Comparison of ENCODE assay signal across 9 cellular contexts in genomic region chr17:8060274-8060673, GRCh38. TPM values are rescaled to one million over a fixed set of nuclear protein-coding genes. Genes with fewer than 3 reads are reported as not detected.
DNase-seq lines count a peak whose midpoint lies in the region; ATAC-seq and TF ChIP-seq lines count a peak whose summit lies in the region.
"Had no signal": no experiment of that assay in that cellular context is flagged by ENCODE, and none has a peak within 500 bp of the region (broad histone marks: within the 10 kb centered on the region; RNA-seq: fewer than 3 reads in every experiment).

No MANE protein-coding gene starts in this region.

- POLR2A ChIA-PET in naive thymus-derived CD8-positive, alpha-beta T cell (lab: Charles Lee) = interaction anchor here (0.8 to 1.5 kb wide), 3 partner anchors 19 to 58 kb away, joined by 4 to 5 read pairs (median 4); partner anchors contain the start of gene ALOXE3

- peak; percentile 91 for DNase-seq in GM23338 (ENCODE audit: low spot score)
- DNase-seq in NCI-H774 (lab: John Stamatoyannopoulos, UW) = peak; percentile 57
- peak; percentile 68 for DNase-seq in activated CD8-positive, alpha-beta memory T cell treated with anti-CD3 and anti-CD28 coated beads, Interleukin-2, amount 50 U/mL, for 48 hours
- DNase-seq in esophagus muscularis mucosa (ENCODE audit: extremely low spot score) = no peak
- DNase-seq in naive thymus-derived CD8-positive, alpha-beta T cell = peak in 9 of 10 donors; percentile 42 to 81 (median 64)
- DNase-seq in type B pancreatic cell (ENCODE audit: extremely low spot score, unreplicated experiment) = peak; percentile 67

- H3K4me1 ChIP-seq in BLaER1 (peaks cover 49% of the 10 kb centered on the region), GM23338 (ENCODE audit: insufficient read depth) (peaks cover 38% of the 10 kb centered on the region), esophagus muscularis mucosa (peaks cover 8 to 28% (median 17%) of the 10 kb centered on the region in 4 donors)

- no peaks in the 10 kb centered on the region for H3K9me3 Mint-ChIP-seq in GM23338
- H3K9me3 Mint-ChIP-seq in naive thymus-derived CD8-positive, alpha-beta T cell = no peaks in the 10 kb centered on the region
- H3K9me3 Mint-ChIP-seq in type B pancreatic cell = no peaks in the 10 kb centered on the region

- intact Hi-C loops in esophagus muscularis mucosa (cut with DNase I) = loop anchor here (2.0 kb wide), 1 partner anchor 19 kb away; no protein-coding TSS in a partner anchor

- no peaks in the 10 kb centered on the region for H3F3A ChIP-seq in GM23338 (replicated peaks; ENCODE audit: low read depth)

- no peak for TF ChIP-seq EP300 in esophagus muscularis mucosa (IDR thresholded peaks at IDR 0.05)

- H3K4me3 Mint-ChIP-seq in GM23338 (no peak overlapping the region; the same call in 2 of the 3 replicates), type B pancreatic cell (no peak overlapping the region)
- H3K4me3 Mint-ChIP-seq in naive thymus-derived CD8-positive, alpha-beta T cell = peak overlapping the region in 1 of 10 donors; percentile 45

- TF ChIP-seq CTCF in GM23338 (conservative IDR thresholded peaks at IDR 0.05; ENCODE audit: low read depth in 2 of 2) (peak; percentile 81 to 82), esophagus muscularis mucosa (IDR thresholded peaks at IDR 0.05) (peak; percentile 73 to 89 (median 79)), type B pancreatic cell (conservative IDR thresholded peaks at IDR 0.05) (peak; percentile 89)

- no peak overlapping the region for H2AFZ ChIP-seq in GM23338

- 5% methylated on average over 10 of the region's 10 CpGs for WGBS in esophagus muscularis mucosa

- no peak overlapping the region for H3K4me3 ChIP-seq in BLaER1
- H3K4me3 ChIP-seq in GM23338 = no peak overlapping the region
- no peak overlapping the region for H3K4me3 ChIP-seq in esophagus muscularis mucosa

- H3K9me3 ChIP-seq in BLaER1 (no peaks in the 10 kb centered on the region), esophagus muscularis mucosa (no peaks in the 10 kb centered on the region)

- H3K4me2 ChIP-seq in BLaER1 = peak overlapping the region; percentile 85
- H3K4me2 ChIP-seq in GM23338 = no peak overlapping the region

- no peak overlapping the region for H3K27ac ChIP-seq in BLaER1
- no peak overlapping the region for H3K27ac ChIP-seq in GM23338 (ENCODE audit: low read depth)
- H3K27ac ChIP-seq in esophagus muscularis mucosa (replicated peaks in 1 of 4) = no peak overlapping the region

- H3K4me1 Mint-ChIP-seq in GM23338 (peaks cover 40% of the 10 kb centered on the region), type B pancreatic cell (ENCODE audit: unreplicated experiment) (peaks cover 25% of the 10 kb centered on the region)
- peaks cover 0 to 28% (median 6%) of the 10 kb centered on the region in 4 donors for H3K4me1 Mint-ChIP-seq in naive thymus-derived CD8-positive, alpha-beta T cell

- H3K9me2 ChIP-seq in GM23338 (ENCODE audit: insufficient read depth) = no peaks in the 10 kb centered on the region

- H4K20me1 ChIP-seq in BLaER1 (no peaks in the 10 kb centered on the region), GM23338 (replicated peaks; ENCODE audit: insufficient read depth) (no peaks in the 10 kb centered on the region)

- no peak overlapping the region for H3K9ac ChIP-seq in BLaER1

- H3K36me3 Mint-ChIP-seq in GM23338 (ENCODE audit: low read depth) (no peaks in the 10 kb centered on the region), type B pancreatic cell (no peaks in the 10 kb centered on the region)
- H3K36me3 Mint-ChIP-seq in naive thymus-derived CD8-positive, alpha-beta T cell = no peaks in the 10 kb centered on the region

- H3K27me3 ChIP-seq in BLaER1 = peaks cover 57% of the 10 kb centered on the region
- peaks cover 74% of the 10 kb centered on the region for H3K27me3 ChIP-seq in GM23338 (ENCODE audit: insufficient read depth)
- peaks cover 3 to 95% (median 38%) of the 10 kb centered on the region in 4 donors for H3K27me3 ChIP-seq in esophagus muscularis mucosa

- H3K36me3 ChIP-seq in BLaER1 (no peaks in the 10 kb centered on the region), GM23338 (ENCODE audit: insufficient read depth) (no peaks in the 10 kb centered on the region), esophagus muscularis mucosa (no peaks in the 10 kb centered on the region)

- ATAC-seq in GM23338 (peak; percentile 18), HG03280 (IDR thresholded peaks at IDR 0.05; ENCODE audit: unreplicated experiment) (no peak)
- peak; percentile 58 to 70 for ATAC-seq in naive thymus-derived CD8-positive, alpha-beta T cell

- H3K27ac Mint-ChIP-seq in GM23338 = no peak overlapping the region
- H3K27ac Mint-ChIP-seq in naive thymus-derived CD8-positive, alpha-beta T cell = no peak overlapping the region
- no peak overlapping the region for H3K27ac Mint-ChIP-seq in type B pancreatic cell

- no peaks in the 10 kb centered on the region for H3K79me2 ChIP-seq in GM23338 (replicated peaks; ENCODE audit: insufficient read depth)

- H3K27me3 Mint-ChIP-seq in GM23338 (ENCODE audit: insufficient read depth, low read depth, poor library complexity) = peaks cover 44% of the 10 kb centered on the region
- peaks cover 38 to 74% (median 48%) of the 10 kb centered on the region in 5 donors for H3K27me3 Mint-ChIP-seq in naive thymus-derived CD8-positive, alpha-beta T cell
- H3K27me3 Mint-ChIP-seq in type B pancreatic cell = peaks cover 88% of the 10 kb centered on the region

- no peak for TF ChIP-seq POLR2A in esophagus muscularis mucosa (IDR thresholded peaks at IDR 0.05; ENCODE audit: low read depth)

TF ChIP-seq in GM23338, 12 proteins besides CTCF, POLR2A, EP300 and RAD21 (continues in another document):
- TF ChIP-seq ZNF331 (CRISPR knock-in tag; IDR thresholded peaks at IDR 0.05; ENCODE audit: low read depth) = no peak
- TF ChIP-seq CREB1 (CRISPR knock-in tag; IDR thresholded peaks at IDR 0.05; ENCODE audit: low read depth) = no peak
- TF ChIP-seq JUNB (IDR thresholded peaks at IDR 0.05; ENCODE audit: unreplicated experiment) = no peak
- TF ChIP-seq POLR2AphosphoS5 (IDR thresholded peaks at IDR 0.05; ENCODE audit: low read depth) = no peak
- no peak for TF ChIP-seq ZNF114 (CRISPR knock-in tag; IDR thresholded peaks at IDR 0.05)

RNA-seq across cellular contexts. Expression of gene ALOX15B, which starts 21.4 kb away (rescaled TPM):
- total RNA-seq in GM23338 (2014; rRNA removed; shearing (Covaris generic)) = 0.39 and 0.45 TPM in 2 replicates
- polyA plus RNA-seq in GM23338 (2016; fragmentation: Nextera tagmentation; extraction: Ambion mirVana) = 0.33 and 0.42 TPM in 2 replicates
- 1 to 10 TPM; 1.3 to 3.7 (median 2.0) TPM for total RNA-seq in esophagus muscularis mucosa
- not detected for total RNA-seq in naive thymus-derived CD8-positive, alpha-beta T cell
- not detected for polyA plus RNA-seq in naive thymus-derived CD8-positive, alpha-beta T cell
- not detected in 2 replicates for total RNA-seq in type B pancreatic cell (ENCODE audit: low replicate concordance)

RNA-seq across cellular contexts. Expression of gene ALOX12B, which starts 27.2 kb away (rescaled TPM):
- 1.4 TPM in 1 of 2 replicates, not detected in the other for total RNA-seq in GM23338 (2014; rRNA removed; shearing (Covaris generic))
- 0.16 and 0.30 TPM in 2 replicates for polyA plus RNA-seq in GM23338 (2016; fragmentation: Nextera tagmentation; extraction: Ambion mirVana)
- not detected for total RNA-seq in esophagus muscularis mucosa
- total RNA-seq in naive thymus-derived CD8-positive, alpha-beta T cell = 1 to 10 TPM in 1 of 2 experiments, under 1 TPM in 1; 0.80 to 1.5 TPM
- 1 to 10 TPM in 2 of 3 donors, under 1 TPM in 1; 0.82 to 2.3 (median 1.7) TPM for polyA plus RNA-seq in naive thymus-derived CD8-positive, alpha-beta T cell
- not detected in 2 replicates for total RNA-seq in type B pancreatic cell (ENCODE audit: low replicate concordance)
- total RNA-seq: subcutaneous adipose tissue had no signal

RNA-seq across cellular contexts. Expression of gene GUCY2D, which starts 57.9 kb away (rescaled TPM):
- total RNA-seq in GM23338 (2014; rRNA removed; shearing (Covaris generic)) = 0.07 TPM in 1 of 2 replicates, not detected in the other
- polyA plus RNA-seq in GM23338 (2016; fragmentation: Nextera tagmentation; extraction: Ambion mirVana) = 0.08 and 0.96 TPM in 2 replicates
- total RNA-seq in esophagus muscularis mucosa = 1 to 10 TPM in 1 of 4 donors, not detected in 3; 1.1 TPM
- not detected for total RNA-seq in naive thymus-derived CD8-positive, alpha-beta T cell
- under 1 TPM in 1 of 3 donors, not detected in 2; 0.17 TPM for polyA plus RNA-seq in naive thymus-derived CD8-positive, alpha-beta T cell
- 0.29 and 0.43 TPM in 2 replicates for total RNA-seq in type B pancreatic cell (ENCODE audit: low replicate concordance)
- total RNA-seq: subcutaneous adipose tissue had no signal

RNA-seq across cellular contexts. Expression of gene ALOXE3, which starts 58.0 kb away (rescaled TPM):
- total RNA-seq in GM23338 (2014; rRNA removed; shearing (Covaris generic)) = 0.10 and 1.6 TPM in 2 replicates
- polyA plus RNA-seq in GM23338 (2016; fragmentation: Nextera tagmentation; extraction: Ambion mirVana) = 0.27 TPM in 1 of 2 replicates, not detected in the other
- total RNA-seq in esophagus muscularis mucosa (not detected), type B pancreatic cell (ENCODE audit: low replicate concordance) (0.14 TPM in 1 of 2 replicates, not detected in the other)
- total RNA-seq in naive thymus-derived CD8-positive, alpha-beta T cell = under 1 TPM; 0.18 to 0.52 TPM
- under 1 TPM in 1 of 3 donors, not detected in 2; 0.13 TPM for polyA plus RNA-seq in naive thymus-derived CD8-positive, alpha-beta T cell
- total RNA-seq: subcutaneous adipose tissue had no signal
